In genomic region chr6:36906539-36906938, GRCh38 we compare ENCODE assay signal across 10 cellular contexts. TPM values are rescaled to one million over a fixed set of nuclear protein-coding genes. Genes with fewer than 3 reads are reported as not detected.
DNase-seq lines count a peak whose midpoint lies in the region; ATAC-seq and TF ChIP-seq lines count a peak whose summit lies in the region.
"Had no signal": no experiment of that assay in that cellular context is flagged by ENCODE, and none has a peak within 500 bp of the region (broad histone marks: within the 10 kb centered on the region; RNA-seq: fewer than 3 reads in every experiment).

No MANE protein-coding gene starts in this region.

- H3K79me2 ChIP-seq in GM23338 (replicated peaks; ENCODE audit: insufficient read depth), result no peaks in the 10 kb centered on the region

- H3K27ac ChIP-seq in GM23338 (ENCODE audit: low read depth), result no peak overlapping the region
- H3K27ac ChIP-seq: BLaER1 had no signal

- DNase-seq in DMS153 treated with DMSO at 0.1 percent for 48 hours (lab: John Stamatoyannopoulos, UW; ENCODE audit: unreplicated experiment), result peak; percentile 57
- DNase-seq in NCI-H2081 (lab: John Stamatoyannopoulos, UW), result peak; percentile 85 to 96
- no peak for DNase-seq in chondrocyte (ENCODE audit: low spot score)
- peak; percentile 48 for DNase-seq in midbrain (lab: John Stamatoyannopoulos, UW)
- no peak for DNase-seq in GM23338 (ENCODE audit: low spot score)
- DNase-seq in activated CD8-positive, alpha-beta T cell treated with anti-CD3 and anti-CD28 coated beads, Interleukin-2, amount 10 ng/mL, durations not matched to agents 7 days and 5 days, result no peak
- no peak for DNase-seq in activated naive CD4-positive, alpha-beta T cell treated with anti-CD3 and anti-CD28 coated beads, Interleukin-2, amount 50 U/mL, for 72 hours (ENCODE audit: low spot score in 2 of 2)
- DNase-seq: GOT3 had no signal

- ATAC-seq in GM23338, result no peak
- no peak for ATAC-seq in activated CD8-positive, alpha-beta T cell treated with anti-CD3 and anti-CD28 coated beads, Interleukin-2, amount 10 ng/mL, durations not matched to agents 7 days and 5 days
- ATAC-seq in activated naive CD4-positive, alpha-beta T cell treated with anti-CD3 and anti-CD28 coated beads, Interleukin-2, amount 50 U/mL, for 72 hours, result no peak
- no peak for ATAC-seq in GM19324 (IDR thresholded peaks at IDR 0.05; ENCODE audit: low FRiP score, unreplicated experiment)

- POLR2A ChIA-PET in activated CD8-positive, alpha-beta T cell treated with anti-CD3 and anti-CD28 coated beads, Interleukin-2, amount 10 ng/mL, durations not matched to agents 7 days and 5 days (lab: Charles Lee), result no interaction called here

- no peaks in the 10 kb centered on the region; the same call in 1 of the 2 replicates for H3K36me3 ChIP-seq in GM23338 (ENCODE audit: insufficient read depth)

- no peaks in the 10 kb centered on the region for H3K27me3 Mint-ChIP-seq in chondrocyte (ENCODE audit: low read depth)
- no peaks in the 10 kb centered on the region for H3K27me3 Mint-ChIP-seq in GM23338 (ENCODE audit: insufficient read depth, low read depth, poor library complexity)
- no peaks in the 10 kb centered on the region for H3K27me3 Mint-ChIP-seq in activated CD8-positive, alpha-beta T cell treated with anti-CD3 and anti-CD28 coated beads, Interleukin-2, amount 10 ng/mL, durations not matched to agents 7 days and 5 days (ENCODE audit: low read depth)

- no peaks in the 10 kb centered on the region for H3K27me3 ChIP-seq in GM23338 (ENCODE audit: insufficient read depth)
- H3K27me3 ChIP-seq: BLaER1 had no signal

- no peaks in the 10 kb centered on the region for H4K20me1 ChIP-seq in GM23338 (replicated peaks; ENCODE audit: insufficient read depth)

- no peaks in the 10 kb centered on the region for H3K9me2 ChIP-seq in GM23338 (ENCODE audit: insufficient read depth)

- no peak overlapping the region for H3K4me3 ChIP-seq in GM23338
- H3K4me3 ChIP-seq: BLaER1 had no signal

- H3K27ac Mint-ChIP-seq in chondrocyte (ENCODE audit: unreplicated experiment) (peak overlapping the region; percentile 79), GM23338 (no peak overlapping the region)
- H3K27ac Mint-ChIP-seq in activated CD8-positive, alpha-beta T cell treated with anti-CD3 and anti-CD28 coated beads, Interleukin-2, amount 10 ng/mL, durations not matched to agents 7 days and 5 days, result no peak overlapping the region
- no peak overlapping the region for H3K27ac Mint-ChIP-seq in activated naive CD4-positive, alpha-beta T cell treated with anti-CD3 and anti-CD28 coated beads, Interleukin-2, amount 50 U/mL, for 72 hours

- no peak overlapping the region for H2AFZ ChIP-seq in GM23338

- H3K4me1 ChIP-seq in GM23338 (ENCODE audit: insufficient read depth), result no peaks in the 10 kb centered on the region

- no peak overlapping the region for H3K4me2 ChIP-seq in GM23338
- H3K4me2 ChIP-seq: BLaER1 had no signal

- CTCF ChIA-PET in activated CD8-positive, alpha-beta T cell treated with anti-CD3 and anti-CD28 coated beads, Interleukin-2, amount 10 ng/mL, durations not matched to agents 7 days and 5 days (lab: Charles Lee), result interaction anchor here (0.9 to 3.4 kb wide), 4 partner anchors 10 to 112 kb away, joined by 3 to 15 read pairs (median 6); partner anchors contain the start of gene C6orf89

- H3K4me1 Mint-ChIP-seq in chondrocyte (ENCODE audit: low read depth) (peaks cover 36% of the 10 kb centered on the region), GM23338 (no peaks in the 10 kb centered on the region; the same call in 2 of the 3 replicates)
- peaks cover 27% of the 10 kb centered on the region for H3K4me1 Mint-ChIP-seq in activated CD8-positive, alpha-beta T cell treated with anti-CD3 and anti-CD28 coated beads, Interleukin-2, amount 10 ng/mL, durations not matched to agents 7 days and 5 days (ENCODE audit: low read depth)

- H3K9me3 Mint-ChIP-seq in chondrocyte (ENCODE audit: low read depth), result no peaks in the 10 kb centered on the region
- no peaks in the 10 kb centered on the region for H3K9me3 Mint-ChIP-seq in GM23338
- H3K9me3 Mint-ChIP-seq in activated CD8-positive, alpha-beta T cell treated with anti-CD3 and anti-CD28 coated beads, Interleukin-2, amount 10 ng/mL, durations not matched to agents 7 days and 5 days (ENCODE audit: insufficient read depth), result no peaks in the 10 kb centered on the region
- H3K9me3 Mint-ChIP-seq in activated naive CD4-positive, alpha-beta T cell treated with anti-CD3 and anti-CD28 coated beads, Interleukin-2, amount 50 U/mL, for 72 hours, result no peaks in the 10 kb centered on the region

- H3K4me3 Mint-ChIP-seq in chondrocyte (ENCODE audit: unreplicated experiment), result no peak overlapping the region
- no peak overlapping the region for H3K4me3 Mint-ChIP-seq in GM23338
- H3K4me3 Mint-ChIP-seq in activated CD8-positive, alpha-beta T cell treated with anti-CD3 and anti-CD28 coated beads, Interleukin-2, amount 10 ng/mL, durations not matched to agents 7 days and 5 days, result no peak overlapping the region

- no peak for TF ChIP-seq CTCF in chondrocyte (IDR thresholded peaks at IDR 0.05)
- TF ChIP-seq CTCF in GM23338 (conservative IDR thresholded peaks at IDR 0.05; ENCODE audit: low read depth in 2 of 2), result no peak

- H3K36me3 Mint-ChIP-seq in chondrocyte (ENCODE audit: low read depth) (peaks cover 19% of the 10 kb centered on the region), GM23338 (ENCODE audit: low read depth) (no peaks in the 10 kb centered on the region)
- peaks cover 65% of the 10 kb centered on the region for H3K36me3 Mint-ChIP-seq in activated CD8-positive, alpha-beta T cell treated with anti-CD3 and anti-CD28 coated beads, Interleukin-2, amount 10 ng/mL, durations not matched to agents 7 days and 5 days (ENCODE audit: low read depth)
- H3K36me3 Mint-ChIP-seq in activated naive CD4-positive, alpha-beta T cell treated with anti-CD3 and anti-CD28 coated beads, Interleukin-2, amount 50 U/mL, for 72 hours, result peaks cover 7 to 12% of the 10 kb centered on the region in 2 donors

- H3F3A ChIP-seq in GM23338 (replicated peaks; ENCODE audit: low read depth), result no peaks in the 10 kb centered on the region

TF ChIP-seq in GM23338, 12 proteins besides CTCF, POLR2A, EP300 and RAD21:
- TF ChIP-seq, protein P1, sequence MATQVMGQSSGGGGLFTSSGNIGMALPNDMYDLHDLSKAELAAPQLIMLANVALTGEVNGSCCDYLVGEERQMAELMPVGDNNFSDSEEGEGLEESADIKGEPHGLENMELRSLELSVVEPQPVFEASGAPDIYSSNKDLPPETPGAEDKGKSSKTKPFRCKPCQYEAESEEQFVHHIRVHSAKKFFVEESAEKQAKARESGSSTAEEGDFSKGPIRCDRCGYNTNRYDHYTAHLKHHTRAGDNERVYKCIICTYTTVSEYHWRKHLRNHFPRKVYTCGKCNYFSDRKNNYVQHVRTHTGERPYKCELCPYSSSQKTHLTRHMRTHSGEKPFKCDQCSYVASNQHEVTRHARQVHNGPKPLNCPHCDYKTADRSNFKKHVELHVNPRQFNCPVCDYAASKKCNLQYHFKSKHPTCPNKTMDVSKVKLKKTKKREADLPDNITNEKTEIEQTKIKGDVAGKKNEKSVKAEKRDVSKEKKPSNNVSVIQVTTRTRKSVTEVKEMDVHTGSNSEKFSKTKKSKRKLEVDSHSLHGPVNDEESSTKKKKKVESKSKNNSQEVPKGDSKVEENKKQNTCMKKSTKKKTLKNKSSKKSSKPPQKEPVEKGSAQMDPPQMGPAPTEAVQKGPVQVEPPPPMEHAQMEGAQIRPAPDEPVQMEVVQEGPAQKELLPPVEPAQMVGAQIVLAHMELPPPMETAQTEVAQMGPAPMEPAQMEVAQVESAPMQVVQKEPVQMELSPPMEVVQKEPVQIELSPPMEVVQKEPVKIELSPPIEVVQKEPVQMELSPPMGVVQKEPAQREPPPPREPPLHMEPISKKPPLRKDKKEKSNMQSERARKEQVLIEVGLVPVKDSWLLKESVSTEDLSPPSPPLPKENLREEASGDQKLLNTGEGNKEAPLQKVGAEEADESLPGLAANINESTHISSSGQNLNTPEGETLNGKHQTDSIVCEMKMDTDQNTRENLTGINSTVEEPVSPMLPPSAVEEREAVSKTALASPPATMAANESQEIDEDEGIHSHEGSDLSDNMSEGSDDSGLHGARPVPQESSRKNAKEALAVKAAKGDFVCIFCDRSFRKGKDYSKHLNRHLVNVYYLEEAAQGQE (IDR thresholded peaks at IDR 0.05; ENCODE audit: unreplicated experiment), result no peak

RNA-seq across cellular contexts. Expression of gene C6orf89, which starts 20.8 kb away (rescaled TPM):
- total RNA-seq in chondrocyte, result 56.1 to 76.9 TPM (median 57.4 TPM) in 3 replicates
- 7.9 and 8.7 TPM in 2 replicates for total RNA-seq in GM23338 (2014; rRNA removed; shearing (Covaris generic))
- polyA plus RNA-seq in GM23338 (2016; fragmentation: Nextera tagmentation; extraction: Ambion mirVana), result 3.6 and 3.7 TPM in 2 replicates
- 10 to 100 TPM; 40.0 to 41.1 TPM for total RNA-seq in activated CD8-positive, alpha-beta T cell treated with anti-CD3 and anti-CD28 coated beads, Interleukin-2, amount 10 ng/mL, durations not matched to agents 7 days and 5 days
- 10 to 100 TPM; 31.6 to 31.9 TPM for total RNA-seq in activated naive CD4-positive, alpha-beta T cell treated with anti-CD3 and anti-CD28 coated beads, Interleukin-2, amount 50 U/mL, for 72 hours

RNA-seq across cellular contexts. Expression of gene PPIL1, which starts 31.9 kb away (rescaled TPM):
- 25.0 to 33.5 TPM (median 25.6 TPM) in 3 replicates for total RNA-seq in chondrocyte
- 79.4 and 82.9 TPM in 2 replicates for total RNA-seq in GM23338 (2014; rRNA removed; shearing (Covaris generic))
- polyA plus RNA-seq in GM23338 (2016; fragmentation: Nextera tagmentation; extraction: Ambion mirVana), result 53.1 and 57.3 TPM in 2 replicates
- 10 to 100 TPM; 32.6 to 33.5 TPM for total RNA-seq in activated CD8-positive, alpha-beta T cell treated with anti-CD3 and anti-CD28 coated beads, Interleukin-2, amount 10 ng/mL, durations not matched to agents 7 days and 5 days
- 10 to 100 TPM; 23.4 to 44.3 TPM for total RNA-seq in activated naive CD4-positive, alpha-beta T cell treated with anti-CD3 and anti-CD28 coated beads, Interleukin-2, amount 50 U/mL, for 72 hours

RNA-seq across cellular contexts. Expression of gene PI16, which starts 48.0 kb away (rescaled TPM):
- total RNA-seq in chondrocyte, result 0.15 TPM in 1 of 3 replicates, not detected in the others
- total RNA-seq in GM23338 (2014; rRNA removed; shearing (Covaris generic)), result not detected in 2 replicates
- 0.17 and 0.50 TPM in 2 replicates for polyA plus RNA-seq in GM23338 (2016; fragmentation: Nextera tagmentation; extraction: Ambion mirVana)
- total RNA-seq in activated CD8-positive, alpha-beta T cell treated with anti-CD3 and anti-CD28 coated beads, Interleukin-2, amount 10 ng/mL, durations not matched to agents 7 days and 5 days, result under 1 TPM in 1 of 2 experiments, not detected in 1; 0.63 TPM
- total RNA-seq in activated naive CD4-positive, alpha-beta T cell treated with anti-CD3 and anti-CD28 coated beads, Interleukin-2, amount 50 U/mL, for 72 hours, result 1 to 10 TPM in 1 of 2 donors, under 1 TPM in 1; 0.30 to 1.7 TPM

Comparison
In these comparisons a context has a peak if more than half of its experiments do, and no peak if none do; other contexts are left out.
1. DNase-seq: peak in DMS153 treated with DMSO at 0.1 percent for 48 hours (single experiment), NCI-H2081 (2 of 2) and midbrain (single experiment); none in chondrocyte (single experiment), GM23338 (single experiment), activated CD8-positive, alpha-beta T cell treated with anti-CD3 and anti-CD28 coated beads, Interleukin-2, amount 10 ng/mL, durations not matched to agents 7 days and 5 days (single experiment) and activated naive CD4-positive, alpha-beta T cell treated with anti-CD3 and anti-CD28 coated beads, Interleukin-2, amount 50 U/mL, for 72 hours (0 of 2).